In the genomic region with DNA sequence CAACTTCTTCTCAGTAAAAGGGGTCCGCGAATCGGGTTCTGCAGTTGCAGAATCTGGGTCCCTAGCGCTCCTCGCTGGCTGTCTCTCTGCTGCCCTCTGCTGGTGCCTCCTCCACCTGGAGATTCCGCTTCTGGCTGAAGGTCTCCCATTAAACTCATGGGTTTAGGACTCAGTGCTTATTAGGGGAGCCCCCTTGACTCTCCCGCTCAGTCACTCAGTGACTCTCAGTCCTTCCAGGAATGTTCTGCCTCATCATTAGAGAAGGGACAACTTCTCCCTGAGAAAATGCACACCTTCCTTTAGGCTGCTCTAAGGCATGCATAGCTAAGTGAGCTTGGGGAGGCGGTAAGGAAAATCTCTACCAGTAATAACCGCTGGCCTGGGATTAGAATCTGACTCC, we compare ENCODE assay signal across 8 cellular contexts. TPM values are rescaled to one million over a fixed set of nuclear protein-coding genes. Genes with fewer than 3 reads are reported as not detected.
A peak's percentile ranks its signal among the peaks of the same experiment; 100 is the strongest.
DNase-seq lines count a peak whose midpoint lies in the region; ATAC-seq and TF ChIP-seq lines count a peak whose summit lies in the region.

No MANE protein-coding gene starts in this region.

- no peaks in the 10 kb centered on the region for H3K36me3 ChIP-seq in right atrium auricular region
- H3K36me3 ChIP-seq in sigmoid colon, result no peaks in the 10 kb centered on the region

- no peaks in the 10 kb centered on the region for H3K9me3 ChIP-seq in right atrium auricular region
- no peaks in the 10 kb centered on the region for H3K9me3 ChIP-seq in sigmoid colon

- H3K27me3 ChIP-seq in right atrium auricular region (no peaks in the 10 kb centered on the region), sigmoid colon (peaks cover 0 to 8% (median 0%) of the 10 kb centered on the region in 3 donors)

- TF ChIP-seq CTCF in right atrium auricular region (IDR thresholded peaks at IDR 0.05), result peak; percentile 93 to 98
- peak; percentile 72 to 98 (median 80) for TF ChIP-seq CTCF in sigmoid colon (IDR thresholded peaks at IDR 0.05)

- no peak for TF ChIP-seq EP300 in sigmoid colon (IDR thresholded peaks at IDR 0.05)

- TF ChIP-seq POLR2A in sigmoid colon (IDR thresholded peaks at IDR 0.05), result no peak

- H3K4me1 ChIP-seq in right atrium auricular region, result no peaks in the 10 kb centered on the region
- no peaks in the 10 kb centered on the region for H3K4me1 ChIP-seq in sigmoid colon

- H3K4me3 ChIP-seq in right atrium auricular region (no peak overlapping the region), sigmoid colon (no peak overlapping the region)

- H3K27ac ChIP-seq in right atrium auricular region (no peak overlapping the region), sigmoid colon (no peak overlapping the region)

- DNase-seq in NCI-H1436 (lab: John Stamatoyannopoulos, UW), result peak; percentile 15
- no peak for DNase-seq in NCI-H1436 treated with DMSO at 0.1 percent for 48 hours (lab: John Stamatoyannopoulos, UW)
- DNase-seq in KBM-7, result peak; percentile 77
- peak; percentile 63 for DNase-seq in SW480 (ENCODE audit: low spot score)
- DNase-seq in activated naive CD8-positive, alpha-beta T cell treated with anti-CD3 and anti-CD28 coated beads, Interleukin-2, amount 50 U/mL, for 16 hours (ENCODE audit: low read depth, low spot score), result peak; percentile 44
- DNase-seq in right atrium auricular region (ENCODE audit: low spot score), result peak; percentile 81
- DNase-seq in sigmoid colon, result peak; percentile 86

- in situ Hi-C loops in KBM-7 (cut with MboI; ENCODE audit: low pct_unique_long_range_greater_than_20kb, low sequenced_read_pairs), result no loop called here

- ATAC-seq in GM21528 (IDR thresholded peaks at IDR 0.05; ENCODE audit: low FRiP score, unreplicated experiment), result no peak

- intact Hi-C loops in sigmoid colon (cut with DNase I), result loop anchor here (1.0 kb wide), 1 partner anchor 564 kb away; no protein-coding TSS in a partner anchor

- WGBS in sigmoid colon, 2 donors, result 23 to 34% methylated on average over 9 of the region's 9 CpGs

RNA-seq across cellular contexts. Expression of a gene that starts 7.1 kb away (rescaled TPM):
- total RNA-seq in right atrium auricular region (not detected), sigmoid colon (not detected)
- under 1 TPM in 1 of 3 donors, not detected in 2; 0.01 TPM for polyA plus RNA-seq in sigmoid colon

RNA-seq across cellular contexts. Expression of a gene that starts 25.5 kb away (rescaled TPM):
- under 1 TPM; 0.07 to 0.08 TPM for total RNA-seq in right atrium auricular region
- total RNA-seq in sigmoid colon, result under 1 TPM in 2 of 4 donors, not detected in 2; under 0.01 TPM
- polyA plus RNA-seq in sigmoid colon, result under 1 TPM; under 0.01 to 0.23 (median 0.20) TPM

RNA-seq across cellular contexts. Expression of a gene that starts 55.1 kb away (rescaled TPM):
- total RNA-seq in right atrium auricular region, result under 1 TPM in 1 of 2 donors, not detected in 1; 0.08 TPM
- under 1 TPM in 1 of 4 donors, not detected in 3; 0.14 TPM for total RNA-seq in sigmoid colon
- under 1 TPM in 1 of 3 donors, not detected in 2; 0.69 TPM for polyA plus RNA-seq in sigmoid colon
